ENCODE assay signal across 6 cellular contexts in the genomic region with DNA sequence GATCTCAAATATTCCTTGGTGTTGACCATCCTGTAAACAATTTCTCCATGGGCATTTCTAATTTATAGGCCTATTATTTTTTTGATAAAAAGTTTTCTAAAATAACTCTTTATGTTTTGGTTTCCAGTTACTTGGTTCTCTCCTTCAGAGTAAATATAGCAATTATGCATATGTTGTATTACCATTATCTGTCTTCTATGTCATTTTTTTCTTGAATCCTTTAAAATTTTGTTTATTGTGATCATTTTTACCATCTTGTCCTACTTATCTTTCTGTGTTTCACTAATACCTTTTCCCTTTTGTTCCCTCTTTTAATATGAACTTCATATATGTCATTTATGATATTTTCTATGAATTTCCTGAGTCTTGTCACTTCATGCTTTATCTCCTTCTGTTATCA.
"Had no signal": no experiment of that assay in that cellular context is flagged by ENCODE, and none has a peak within 500 bp of the region (broad histone marks: within the 10 kb centered on the region; RNA-seq: fewer than 3 reads in every experiment).

No MANE protein-coding gene starts in this region.

- H3K4me3 ChIP-seq: K562 had no signal

- DNase-seq: IMR-90, KBM-7, KG1 had no signal

- H3K27ac ChIP-seq: HL-60, KMS-11 had no signal
